Comparison of ENCODE assay signal across 25 cellular contexts in the genomic region with DNA sequence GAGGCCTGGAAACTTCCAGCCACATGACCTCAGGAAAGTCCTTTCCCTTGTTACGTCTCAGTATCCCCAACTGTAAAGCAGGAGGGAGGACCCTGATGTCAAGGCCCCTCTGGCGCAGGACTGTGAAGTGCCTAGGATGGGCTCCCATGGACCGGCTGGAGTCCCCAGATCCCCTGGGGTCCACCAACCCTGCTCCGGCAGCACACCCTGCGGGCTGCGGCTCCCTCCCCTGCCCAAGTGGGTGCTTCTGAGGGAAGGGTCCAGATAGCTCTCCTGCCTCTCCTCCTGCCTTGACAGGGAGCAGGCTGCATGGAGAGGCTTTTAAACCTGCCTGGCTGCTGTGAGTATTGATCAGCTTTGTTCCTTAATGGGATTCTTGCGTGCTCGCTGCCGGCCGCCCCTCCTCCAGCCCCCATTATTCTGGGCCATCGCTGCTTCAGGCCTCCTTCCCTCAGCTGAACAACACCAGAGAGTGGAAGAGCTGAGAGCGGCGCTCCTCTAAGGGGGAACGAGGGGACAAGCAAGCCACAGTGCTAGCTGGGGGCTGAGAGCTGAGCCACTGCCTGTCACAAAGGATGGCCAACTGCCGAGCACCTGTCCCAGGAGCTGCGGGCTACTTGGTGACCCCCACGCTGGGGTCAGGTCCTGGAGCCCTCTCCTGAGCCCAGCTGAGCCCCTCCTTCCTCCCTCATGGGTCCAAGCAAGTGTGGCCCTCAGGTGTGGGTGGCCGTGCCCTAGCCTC. TPM values are rescaled to one million over a fixed set of nuclear protein-coding genes. Genes with fewer than 3 reads are reported as not detected.
"Had no signal": no experiment of that assay in that cellular context is flagged by ENCODE, and none has a peak within 500 bp of the region (broad histone marks: within the 10 kb centered on the region; RNA-seq: fewer than 3 reads in every experiment).

No MANE protein-coding gene starts in this region.

- H3K4me1 ChIP-seq: ascending aorta, colonic mucosa, psoas muscle had no signal

- H3K27ac ChIP-seq: ascending aorta, brain microvascular endothelial cell, colonic mucosa, neutrophil, ovary, psoas muscle, suprapubic skin, transverse colon had no signal

- H3K4me1 Mint-ChIP-seq: activated T-helper 17 cell treated with anti-CD3 and anti-CD28 coated beads, Interleukin-2, amount 50 U/mL, for 72 hours had no signal

- H3K9me3 ChIP-seq: ascending aorta, colonic mucosa, neutrophil, ovary, psoas muscle, suprapubic skin, transverse colon had no signal

- H3K27ac Mint-ChIP-seq: activated naive CD4-positive, alpha-beta T cell treated with anti-CD3 and anti-CD28 coated beads, Interleukin-2, amount 50 U/mL, for 72 hours; activated T-cell treated with anti-CD3 and anti-CD28 coated beads, Interleukin-2, amount 50 U/mL, for 24 hours; activated T-helper 17 cell treated with anti-CD3 and anti-CD28 coated beads, Interleukin-2, amount 50 U/mL, for 72 hours; naive thymus-derived CD4-positive, alpha-beta T cell; stimulated activated effector memory CD8-positive, alpha-beta T cell treated with anti-CD3 and anti-CD28 coated beads, Interleukin-12 subunit alpha, Interleukin-12 subunit beta, amount 100 ng/mL, for 72 hours had no signal

- H3K27me3 ChIP-seq: ascending aorta, ovary had no signal

- H3K4me3 ChIP-seq: ascending aorta, colonic mucosa, lung, ovary, psoas muscle, suprapubic skin, transverse colon had no signal

- H3K9me3 Mint-ChIP-seq: activated naive CD4-positive, alpha-beta T cell treated with anti-CD3 and anti-CD28 coated beads, Interleukin-2, amount 50 U/mL, for 72 hours; activated T-cell treated with anti-CD3 and anti-CD28 coated beads, Interleukin-2, amount 50 U/mL, for 24 hours; activated T-helper 17 cell treated with anti-CD3 and anti-CD28 coated beads, Interleukin-2, amount 50 U/mL, for 72 hours; naive thymus-derived CD4-positive, alpha-beta T cell; stimulated activated effector memory CD8-positive, alpha-beta T cell treated with anti-CD3 and anti-CD28 coated beads, Interleukin-12 subunit alpha, Interleukin-12 subunit beta, amount 100 ng/mL, for 72 hours; stimulated activated naive CD8-positive, alpha-beta T cell treated with anti-CD3 and anti-CD28 coated beads, Interleukin-15, amount 100 ng/mL, for 72 hours had no signal

- H3K36me3 ChIP-seq: ascending aorta, brain microvascular endothelial cell, colonic mucosa, neutrophil, ovary, suprapubic skin, transverse colon had no signal

- H3K4me3 Mint-ChIP-seq: activated T-cell treated with anti-CD3 and anti-CD28 coated beads, Interleukin-2, amount 50 U/mL, for 24 hours; activated T-helper 17 cell treated with anti-CD3 and anti-CD28 coated beads, Interleukin-2, amount 50 U/mL, for 72 hours; naive thymus-derived CD4-positive, alpha-beta T cell; stimulated activated effector memory CD8-positive, alpha-beta T cell treated with anti-CD3 and anti-CD28 coated beads, Interleukin-12 subunit alpha, Interleukin-12 subunit beta, amount 100 ng/mL, for 72 hours; stimulated activated naive CD8-positive, alpha-beta T cell treated with anti-CD3 and anti-CD28 coated beads, Interleukin-15, amount 100 ng/mL, for 72 hours had no signal

- DNase-seq: activated CD4-positive, alpha-beta T cell treated with anti-CD3 and anti-CD28 coated beads for 1 hour; activated CD4-positive, alpha-beta T cell treated with anti-CD3 and anti-CD28 coated beads, Interleukin-2, amount 50 U/mL, for 4 hours; activated CD8-positive, alpha-beta memory T cell treated with anti-CD3 and anti-CD28 coated beads for 24 hours; activated CD8-positive, alpha-beta memory T cell treated with anti-CD3 and anti-CD28 coated beads, Interleukin-2, amount 50 U/mL, for 4 hours; activated T-cell treated with anti-CD3 and anti-CD28 coated beads, Interleukin-2, amount 50 U/mL, for 24 hours; brain microvascular endothelial cell; central memory CD4-positive, alpha-beta T cell; colonic mucosa; foreskin fibroblast; kidney; naive thymus-derived CD4-positive, alpha-beta T cell; ovary; psoas muscle; right cardiac atrium; stimulated activated CD4-positive, alpha-beta T cell treated with anti-CD3 and anti-CD28 coated beads, Interleukin-12 subunit alpha, Interleukin-12 subunit beta, amount 100 ng/mL, for 4 hours; stimulated activated naive CD8-positive, alpha-beta T cell treated with anti-CD3 and anti-CD28 coated beads, Interleukin-15, amount 100 ng/mL, for 72 hours; transverse colon had no signal

- H3K36me3 Mint-ChIP-seq: activated naive CD4-positive, alpha-beta T cell treated with anti-CD3 and anti-CD28 coated beads, Interleukin-2, amount 50 U/mL, for 72 hours; naive thymus-derived CD4-positive, alpha-beta T cell; stimulated activated effector memory CD8-positive, alpha-beta T cell treated with anti-CD3 and anti-CD28 coated beads, Interleukin-12 subunit alpha, Interleukin-12 subunit beta, amount 100 ng/mL, for 72 hours had no signal

RNA-seq across cellular contexts. Expression of a gene that starts 25.5 kb away (rescaled TPM):
- total RNA-seq: epithelial cell of proximal tubule had no signal
